In genomic region chr3:52036222-52036694, GRCh38 we compare ENCODE assay signal across 1 cellular context.
A peak's percentile ranks its signal among the peaks of the same experiment; 100 is the strongest.
TF ChIP-seq lines count a peak whose summit lies in the region.

No MANE protein-coding gene starts in this region.

TF ChIP-seq in GM12878, 131 proteins besides CTCF, POLR2A, EP300 and RAD21 (continued from another document):
- peak; percentile 23; the same call in 1 of the 2 replicates for TF ChIP-seq RUNX3 (IDR thresholded peaks at IDR 0.05; ENCODE audit: low read length)
- 0 out of 2 replicates have a peak, but pooled peaks have one; percentile 26 for TF ChIP-seq ATF7 (IDR thresholded peaks at IDR 0.05; ENCODE audit: low read depth)
- peak; percentile 51; the same call in 1 of the 2 replicates for TF ChIP-seq PKNOX1 (IDR thresholded peaks at IDR 0.05)
- no peak for TF ChIP-seq ZNF274 (IDR thresholded peaks at IDR 0.05; ENCODE audit: insufficient read depth, insufficient read length)
- TF ChIP-seq SREBF1 (IDR thresholded peaks at IDR 0.05; ENCODE audit: low read length) = no peak
- TF ChIP-seq PAX8 (IDR thresholded peaks at IDR 0.05) = no peak
- TF ChIP-seq TAF1 (IDR thresholded peaks at IDR 0.05; ENCODE audit: borderline replicate concordance, low read depth, low read length) = no peak
- no peak for TF ChIP-seq WRNIP1 (IDR thresholded peaks at IDR 0.05; ENCODE audit: borderline replicate concordance, low read depth, low read length)
- peak; percentile 50 for TF ChIP-seq SKIL (IDR thresholded peaks at IDR 0.05; ENCODE audit: low read depth, poor library complexity, severe bottlenecking)
- peak; percentile 65 for TF ChIP-seq IKZF1 (conservative IDR thresholded peaks at IDR 0.05)
- TF ChIP-seq JUNB (IDR thresholded peaks at IDR 0.05) = no peak
- no peak for TF ChIP-seq MEF2A (IDR thresholded peaks at IDR 0.05; ENCODE audit: insufficient read depth, low read depth, low read length)
- TF ChIP-seq USF1 (IDR thresholded peaks at IDR 0.05; ENCODE audit: borderline replicate concordance, extremely low read length, insufficient read depth, low read depth, low read length) = no peak
- no peak for TF ChIP-seq NFIC (IDR thresholded peaks at IDR 0.05; ENCODE audit: low read depth, low read length)
- TF ChIP-seq ATF3 (IDR thresholded peaks at IDR 0.05; ENCODE audit: borderline replicate concordance, extremely low read depth, low read depth, low read length) = no peak
- no peak for TF ChIP-seq CBFB (IDR thresholded peaks at IDR 0.05; ENCODE audit: low read depth)
- no peak for TF ChIP-seq SUPT20H (IDR thresholded peaks at IDR 0.05; ENCODE audit: borderline replicate concordance, control insufficient read depth, low read depth, low read length)
- TF ChIP-seq BCL3 (IDR thresholded peaks at IDR 0.05; ENCODE audit: borderline replicate concordance, insufficient read depth, low read depth, low read length, poor library complexity, severe bottlenecking) = no peak
- no peak for TF ChIP-seq SP1 (IDR thresholded peaks at IDR 0.05; ENCODE audit: low read depth, low read length)
- peak; percentile 48; the same call in 1 of the 2 replicates for TF ChIP-seq RELB (IDR thresholded peaks at IDR 0.05; ENCODE audit: low read depth)
- TF ChIP-seq BCL11A (IDR thresholded peaks at IDR 0.05; ENCODE audit: low read depth, low read length) = no peak
- 0 out of 2 replicates have a peak, but pooled peaks have one; percentile 74 for TF ChIP-seq RCOR1 (conservative IDR thresholded peaks at IDR 0.05; ENCODE audit: low read depth, low read length)
- 0 out of 2 replicates have a peak, but pooled peaks have one; percentile 9 for TF ChIP-seq PAX5 (IDR thresholded peaks at IDR 0.05; ENCODE audit: borderline replicate concordance, low read depth, low read length)
- no peak for TF ChIP-seq MAX (IDR thresholded peaks at IDR 0.05; ENCODE audit: low read depth, low read length)
- TF ChIP-seq USF2 (IDR thresholded peaks at IDR 0.05; ENCODE audit: borderline replicate concordance, low read depth, low read length) = no peak
